ENCODE assay signal across 28 cellular contexts in the genomic region with DNA sequence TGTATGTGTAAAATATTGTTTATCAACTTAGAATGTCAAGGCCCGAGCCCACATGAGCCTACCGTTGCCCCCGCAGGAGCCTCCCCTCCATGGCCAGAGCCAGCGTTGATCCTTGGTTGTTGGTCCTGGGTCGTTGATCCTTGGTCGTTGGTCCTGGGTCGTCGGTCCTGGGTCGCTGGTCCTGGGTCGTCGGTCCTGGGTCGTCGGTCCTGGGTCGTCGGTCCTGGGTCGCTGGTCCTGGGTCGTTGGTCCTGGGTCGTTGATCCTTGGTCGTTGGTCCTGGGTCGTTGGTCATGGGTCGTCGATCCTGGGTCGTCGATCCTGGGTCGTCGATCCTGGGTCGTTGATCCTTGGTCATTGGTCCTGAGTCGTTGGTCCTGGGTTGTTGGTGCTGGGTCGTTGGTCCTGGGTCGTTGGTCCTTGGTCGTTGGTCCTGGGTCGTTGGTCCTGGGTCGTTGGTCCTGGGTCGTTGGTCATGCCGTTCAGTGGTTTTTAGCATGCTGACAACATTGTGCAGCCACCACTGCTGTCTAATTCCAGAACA.
"Had no signal": no experiment of that assay in that cellular context is flagged by ENCODE, and none has a peak within 500 bp of the region (broad histone marks: within the 10 kb centered on the region; RNA-seq: fewer than 3 reads in every experiment).

No MANE protein-coding gene starts in this region.

- ATAC-seq: effector memory CD8-positive, alpha-beta T cell; esophagus mucosa; gastrocnemius medialis; heart right ventricle; left colon; left lobe of liver; lower lobe of right lung had no signal

- H3K36me3 ChIP-seq: colonic mucosa, gastrocnemius medialis, heart right ventricle, left ventricle myocardium inferior had no signal

- DNase-seq: colonic mucosa; cortex of kidney; effector CD8-positive, alpha-beta T cell; effector memory CD8-positive, alpha-beta T cell; endodermal cell; erythroblast; esophagus squamous epithelium; foreskin fibroblast; foreskin melanocyte; gastrocnemius medialis; glutamatergic neuron; head of caudate nucleus; heart right ventricle; hippocampal formation; immature natural killer cell; islet precursor cell; kidney; kidney glomerular epithelial cell; left colon; left ventricle myocardium inferior; lower lobe of right lung; mesendoderm; midbrain had no signal

- H3K36me3 Mint-ChIP-seq: immature natural killer cell had no signal

- H3K27me3 ChIP-seq: colonic mucosa, esophagus squamous epithelium, gastrocnemius medialis, heart right ventricle had no signal

- H3K27me3 Mint-ChIP-seq: dendritic cell treated with granulocyte-macrophage colony-stimulating factor and Interleukin-4, amounts not matched to agents 40 ng/mL and 50 ng/mL, for 4 days had no signal

- H3K4me3 ChIP-seq: colonic mucosa, esophagus squamous epithelium, gastrocnemius medialis, heart right ventricle, left ventricle myocardium inferior, lower lobe of right lung had no signal

- H3K4me3 Mint-ChIP-seq: dendritic cell treated with granulocyte-macrophage colony-stimulating factor and Interleukin-4, amounts not matched to agents 40 ng/mL and 50 ng/mL, for 4 days; effector memory CD8-positive, alpha-beta T cell; endodermal cell; immature natural killer cell had no signal

- FAIRE-seq: endometrium, kidney had no signal

- H3K4me1 ChIP-seq: colonic mucosa, gastrocnemius medialis, heart right ventricle, left ventricle myocardium inferior, lower lobe of right lung had no signal

- H3K4me1 Mint-ChIP-seq: endodermal cell, immature natural killer cell had no signal

- H3K27ac ChIP-seq: colonic mucosa, epithelial cell of prostate, esophagus squamous epithelium, gastrocnemius medialis, heart right ventricle, left ventricle myocardium inferior, lower lobe of right lung had no signal

- H3K9me3 Mint-ChIP-seq: dendritic cell treated with granulocyte-macrophage colony-stimulating factor and Interleukin-4, amounts not matched to agents 40 ng/mL and 50 ng/mL, for 4 days; endodermal cell; immature natural killer cell had no signal

- H3K27ac Mint-ChIP-seq: dendritic cell treated with granulocyte-macrophage colony-stimulating factor and Interleukin-4, amounts not matched to agents 40 ng/mL and 50 ng/mL, for 4 days; effector memory CD8-positive, alpha-beta T cell; endodermal cell; immature natural killer cell had no signal

- H3K9me3 ChIP-seq: colonic mucosa, esophagus squamous epithelium, gastrocnemius medialis, heart right ventricle, left ventricle myocardium inferior, lower lobe of right lung had no signal
